11 cellular contexts compared by ENCODE assay signal in the genomic region with DNA sequence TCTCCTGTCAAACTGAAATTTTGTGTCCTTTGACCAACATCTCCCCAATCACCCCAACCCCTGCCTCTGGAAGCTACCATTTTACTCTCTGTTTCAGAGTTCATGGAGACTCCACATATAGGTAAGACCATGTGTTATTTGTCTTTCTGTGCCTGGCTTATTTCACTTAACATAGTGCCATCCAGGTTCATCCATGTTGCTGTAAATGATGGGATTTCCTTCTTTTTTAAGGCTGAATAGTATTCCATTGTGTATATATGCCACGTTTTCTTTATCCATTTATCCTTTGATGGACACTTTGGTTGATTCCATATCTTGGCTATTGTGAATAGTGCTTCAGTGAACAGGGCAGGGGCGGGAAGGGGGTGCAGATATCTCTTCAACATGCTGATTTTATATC.
"Had no signal": no experiment of that assay in that cellular context is flagged by ENCODE, and none has a peak within 500 bp of the region (broad histone marks: within the 10 kb centered on the region; RNA-seq: fewer than 3 reads in every experiment).

No MANE protein-coding gene starts in this region.

- H2AFZ ChIP-seq: GM23248, GM23338 had no signal

- DNase-seq: GM23248, GOT3, H7, H9, HCEC 1CT, HFFc6 had no signal

- ATAC-seq: GM23338, HCT116 had no signal

- H3K4me2 ChIP-seq: GM23338 had no signal

- FAIRE-seq: H1, H54 had no signal

- H3K9me3 ChIP-seq: HAP-1 had no signal

- H3K27ac ChIP-seq: GM23248 had no signal

- H3K36me3 ChIP-seq: HAP-1 had no signal

- H3K4me3 ChIP-seq: GM23248, GM23338, HAP-1 had no signal

- H3K9ac ChIP-seq: GM23248 had no signal
